In genomic region chr12:52087961-52088820, GRCh38 we compare ENCODE assay signal across 14 cellular contexts. TPM values are rescaled to one million over a fixed set of nuclear protein-coding genes. Genes with fewer than 3 reads are reported as not detected.
DNase-seq lines count a peak whose midpoint lies in the region; ATAC-seq, FAIRE-seq and TF ChIP-seq lines count a peak whose summit lies in the region.
"Had no signal": no experiment of that assay in that cellular context is flagged by ENCODE, and none has a peak within 500 bp of the region (broad histone marks: within the 10 kb centered on the region; RNA-seq: fewer than 3 reads in every experiment).

No MANE protein-coding gene starts in this region.

- WGBS in mesenchymal stem cell: 83% methylated on average over 19 of the region's 20 CpGs

- no peak overlapping the region for H4K91ac ChIP-seq in mesenchymal stem cell (ENCODE audit: low read length)

- no peak overlapping the region for H3K23ac ChIP-seq in mesenchymal stem cell (ENCODE audit: low read length in 2 of 2)

- H3K36me3 Mint-ChIP-seq in naive B cell: no peaks in the 10 kb centered on the region
- H3K36me3 Mint-ChIP-seq in activated naive CD4-positive, alpha-beta T cell treated with anti-CD3 and anti-CD28 coated beads, Interleukin-2, amount 50 U/mL, for 72 hours: no peaks in the 10 kb centered on the region

- H3K79me2 ChIP-seq in Karpas-422 (ENCODE audit: low read length): no peaks in the 10 kb centered on the region

- H2AFZ ChIP-seq in Karpas-422 (ENCODE audit: low read length) (no peak overlapping the region), mesenchymal stem cell (ENCODE audit: low read depth, low read length) (no peak overlapping the region)

- H3K4me2 ChIP-seq in Karpas-422 (ENCODE audit: low read depth, low read length, poor library complexity, severe bottlenecking): peak overlapping the region; percentile 32
- H3K4me2 ChIP-seq in mesenchymal stem cell (ENCODE audit: low read length, poor library complexity, severe bottlenecking): no peak overlapping the region

- peaks cover 26 to 47% (median 46%) of the 10 kb centered on the region in 3 donors for H3K27me3 Mint-ChIP-seq in naive B cell

- H3K27me3 ChIP-seq in Karpas-422 (ENCODE audit: low read length): no peaks in the 10 kb centered on the region
- peaks cover 33 to 77% of the 10 kb centered on the region in 2 experiments for H3K27me3 ChIP-seq in mesenchymal stem cell (ENCODE audit: control insufficient read depth in 1 of 2, insufficient read depth in 1 of 2, low read length in 2 of 2)

- no peak for TF ChIP-seq POLR2A in GM12891 (IDR thresholded peaks at IDR 0.05; ENCODE audit: low read depth, low read length)

- FAIRE-seq in GM12891 (lab: Jason Lieb, UNC): peak; percentile 74

- H3K9me3 ChIP-seq in Karpas-422 (ENCODE audit: low read length): no peaks in the 10 kb centered on the region
- H3K9me3 ChIP-seq in mesenchymal stem cell (ENCODE audit: control insufficient read depth, low read length): no peaks in the 10 kb centered on the region
- H3K9me3 ChIP-seq: mucosa of descending colon, SJCRH30 had no signal

- H2BK15ac ChIP-seq in mesenchymal stem cell (ENCODE audit: low read depth, poor library complexity, severe bottlenecking): no peak overlapping the region

- peak overlapping the region in 6 of 8 donors; percentile 2 to 80 (median 43) for H3K4me3 Mint-ChIP-seq in naive B cell
- H3K4me3 Mint-ChIP-seq: activated CD4-positive, alpha-beta T cell treated with anti-CD3 and anti-CD28 coated beads, Interleukin-2, amount 10 ng/mL, durations not matched to agents 24 days and 14 days; endodermal cell had no signal

- H2AK5ac ChIP-seq in mesenchymal stem cell (ENCODE audit: low read length, severe bottlenecking): no peak overlapping the region

- no peak overlapping the region for H3K18ac ChIP-seq in mesenchymal stem cell (ENCODE audit: low read depth in 1 of 2, low read length in 2 of 2)

- H3K4me3 ChIP-seq in Karpas-422 (ENCODE audit: low read length) (peak overlapping the region; percentile 24; the same call in 1 of the 2 replicates), mesenchymal stem cell (ENCODE audit: insufficient read depth in 1 of 2, low read depth in 1 of 2, low read length in 2 of 2) (no peak overlapping the region)
- H3K4me3 ChIP-seq: mucosa of descending colon, SJCRH30 had no signal

- H3K9me2 ChIP-seq in Karpas-422 (replicated peaks; ENCODE audit: insufficient read depth, low read length): no peaks in the 10 kb centered on the region

- H3K27ac ChIP-seq in Karpas-422 (ENCODE audit: low read length) (peak overlapping the region; percentile 60), mesenchymal stem cell (ENCODE audit: low read length, poor library complexity, severe bottlenecking) (no peak overlapping the region)
- H3K27ac ChIP-seq: HL-60, SJCRH30 had no signal

- H4K8ac ChIP-seq in mesenchymal stem cell (ENCODE audit: low read length): no peak overlapping the region

- H3K4ac ChIP-seq in mesenchymal stem cell (ENCODE audit: low read depth in 1 of 2, low read length in 2 of 2): no peak overlapping the region

- ATAC-seq in naive B cell (ENCODE audit: low read depth in 2 of 2): peak; percentile 86 to 94
- ATAC-seq in HG02870 (IDR thresholded peaks at IDR 0.05; ENCODE audit: unreplicated experiment): no peak
- ATAC-seq in activated naive CD4-positive, alpha-beta T cell treated with anti-CD3 and anti-CD28 coated beads, Interleukin-2, amount 50 U/mL, for 72 hours: no peak
- ATAC-seq: mucosa of descending colon had no signal

- H3K14ac ChIP-seq in mesenchymal stem cell (ENCODE audit: low read length in 2 of 2): no peak overlapping the region

- DNase-seq in GM12891 (ENCODE audit: insufficient read length, low spot score): no peak
- peak; percentile 68 for DNase-seq in GM20000 (ENCODE audit: low spot score)
- DNase-seq in Karpas-422: peak; percentile 79
- peak; percentile 59 for DNase-seq in naive B cell
- DNase-seq in mesenchymal stem cell: no peak
- DNase-seq in activated naive CD4-positive, alpha-beta T cell treated with anti-CD3 and anti-CD28 coated beads, Interleukin-2, amount 50 U/mL, for 72 hours (ENCODE audit: low spot score in 2 of 2): no peak
- DNase-seq: activated CD4-positive, alpha-beta T cell treated with anti-CD3 and anti-CD28 coated beads, Interleukin-2, amount 10 ng/mL, durations not matched to agents 24 days and 14 days; endodermal cell; mucosa of descending colon; NCI-H2081 treated with DMSO at 0.1 percent for 48 hours had no signal

- H3K27ac Mint-ChIP-seq in naive B cell: peak overlapping the region in 5 of 6 donors; percentile 16 to 95 (median 54)
- H3K27ac Mint-ChIP-seq in activated naive CD4-positive, alpha-beta T cell treated with anti-CD3 and anti-CD28 coated beads, Interleukin-2, amount 50 U/mL, for 72 hours: peak overlapping the region in 1 of 2 donors; percentile 40
- H3K27ac Mint-ChIP-seq: activated CD4-positive, alpha-beta T cell treated with anti-CD3 and anti-CD28 coated beads, Interleukin-2, amount 10 ng/mL, durations not matched to agents 24 days and 14 days; endodermal cell had no signal

- H3K9me3 Mint-ChIP-seq in naive B cell: no peaks in the 10 kb centered on the region
- H3K9me3 Mint-ChIP-seq in activated naive CD4-positive, alpha-beta T cell treated with anti-CD3 and anti-CD28 coated beads, Interleukin-2, amount 50 U/mL, for 72 hours: no peaks in the 10 kb centered on the region
- H3K9me3 Mint-ChIP-seq: activated CD4-positive, alpha-beta T cell treated with anti-CD3 and anti-CD28 coated beads, Interleukin-2, amount 10 ng/mL, durations not matched to agents 24 days and 14 days; endodermal cell had no signal

- no peak overlapping the region for H2BK5ac ChIP-seq in mesenchymal stem cell (ENCODE audit: low read depth, low read length, poor library complexity, severe bottlenecking)

- H3K36me3 ChIP-seq in Karpas-422 (ENCODE audit: insufficient read depth, low read length) (no peaks in the 10 kb centered on the region), mesenchymal stem cell (ENCODE audit: control insufficient read depth in 1 of 2, insufficient read depth in 2 of 2, low read depth in 1 of 2, low read length in 2 of 2) (no peaks in the 10 kb centered on the region)
- H3K36me3 ChIP-seq: SJCRH30 had no signal

- H3K79me1 ChIP-seq in mesenchymal stem cell (replicated peaks; ENCODE audit: low read length, poor library complexity, severe bottlenecking): no peaks in the 10 kb centered on the region

- peaks cover 33% of the 10 kb centered on the region for H3K4me1 ChIP-seq in Karpas-422 (ENCODE audit: low read length)
- H3K4me1 ChIP-seq in mesenchymal stem cell (ENCODE audit: control insufficient read depth, insufficient read depth, low read depth, low read length): no peaks in the 10 kb centered on the region

- H3K4me1 Mint-ChIP-seq in naive B cell: peaks cover 17 to 20% (median 17%) of the 10 kb centered on the region in 3 donors

- no peak overlapping the region for H2BK120ac ChIP-seq in mesenchymal stem cell (ENCODE audit: low read depth, low read length)

- peak overlapping the region; percentile 49 for H3K9ac ChIP-seq in Karpas-422 (ENCODE audit: low read length)
- no peak overlapping the region for H3K9ac ChIP-seq in mesenchymal stem cell (ENCODE audit: low read length)

- TF ChIP-seq CTCF in GM20000 (IDR thresholded peaks at IDR 0.05; ENCODE audit: extremely low read depth, missing control alignments): no peak

- no peaks in the 10 kb centered on the region for H4K20me1 ChIP-seq in Karpas-422 (ENCODE audit: insufficient read depth, low read depth, low read length)

- no peak overlapping the region for H2BK12ac ChIP-seq in mesenchymal stem cell (ENCODE audit: low read length in 2 of 2)

TF ChIP-seq in GM12891, 5 proteins besides CTCF, POLR2A, EP300 and RAD21:
- TF ChIP-seq TAF1 (IDR thresholded peaks at IDR 0.05; ENCODE audit: low read depth, low read length): no peak
- no peak for TF ChIP-seq PAX5 (IDR thresholded peaks at IDR 0.05; ENCODE audit: insufficient read depth, low read length, severe bottlenecking)
- no peak for TF ChIP-seq POU2F2 (IDR thresholded peaks at IDR 0.05; ENCODE audit: low read depth, low read length)
- TF ChIP-seq POLR2AphosphoS5 (IDR thresholded peaks at IDR 0.05; ENCODE audit: low read depth, low read length): no peak
- no peak for TF ChIP-seq SPI1 (IDR thresholded peaks at IDR 0.05; ENCODE audit: low read depth, low read length)

RNA-seq across cellular contexts. Expression of gene SMIM41, which starts 8.7 kb away (rescaled TPM):
- not detected for polyA plus RNA-seq in GM12891 (2012; ENCODE audit: low read depth, missing spikeins)
- total RNA-seq in Karpas-422 (2014; rRNA removed; shearing (Covaris generic); ENCODE audit: low replicate concordance): 0.75 TPM in 1 of 2 replicates, not detected in the other
- polyA plus RNA-seq in naive B cell (ENCODE audit: low read depth in 6 of 6): not detected
- 3.3 TPM for polyA plus RNA-seq in mesenchymal stem cell (2013, experiment 1 of 2)
- polyA plus RNA-seq in mesenchymal stem cell (2013, experiment 2 of 2): 3.5 TPM
- total RNA-seq in activated naive CD4-positive, alpha-beta T cell treated with anti-CD3 and anti-CD28 coated beads, Interleukin-2, amount 50 U/mL, for 72 hours: not detected
- total RNA-seq: Daoy, endodermal cell, SJCRH30 had no signal

RNA-seq across cellular contexts. Expression of gene ATG101, which starts 18.4 kb away (rescaled TPM):
- 34.1 TPM for polyA plus RNA-seq in GM12891 (2012; ENCODE audit: low read depth, missing spikeins)
- total RNA-seq in Karpas-422 (2014; rRNA removed; shearing (Covaris generic); ENCODE audit: low replicate concordance): 31.9 and 63.0 TPM in 2 replicates
- polyA plus RNA-seq in naive B cell (ENCODE audit: low read depth in 6 of 6): 10 to 100 TPM; 20.1 to 35.5 (median 24.4) TPM
- polyA plus RNA-seq in mesenchymal stem cell (2013, experiment 1 of 2): 38.1 TPM
- polyA plus RNA-seq in mesenchymal stem cell (2013, experiment 2 of 2): 37.4 TPM
- 10 to 100 TPM; 28.5 to 46.8 TPM for total RNA-seq in activated naive CD4-positive, alpha-beta T cell treated with anti-CD3 and anti-CD28 coated beads, Interleukin-2, amount 50 U/mL, for 72 hours

RNA-seq across cellular contexts. Expression of gene NR4A1, which starts 36.9 kb away (rescaled TPM):
- polyA plus RNA-seq in GM12891 (2012; ENCODE audit: low read depth, missing spikeins): 22.3 TPM
- 11.7 and 26.9 TPM in 2 replicates for total RNA-seq in Karpas-422 (2014; rRNA removed; shearing (Covaris generic); ENCODE audit: low replicate concordance)
- 10 to 100 TPM in 4 of 6 donors, 1 to 10 TPM in 2; 6.7 to 24.9 (median 12.6) TPM for polyA plus RNA-seq in naive B cell (ENCODE audit: low read depth in 6 of 6)
- polyA plus RNA-seq in mesenchymal stem cell (2013, experiment 1 of 2): 59.6 TPM
- polyA plus RNA-seq in mesenchymal stem cell (2013, experiment 2 of 2): 43.8 TPM
- 10 to 100 TPM; 29.8 to 76.0 TPM for total RNA-seq in activated naive CD4-positive, alpha-beta T cell treated with anti-CD3 and anti-CD28 coated beads, Interleukin-2, amount 50 U/mL, for 72 hours

Comparison
In these comparisons a context has a peak if more than half of its experiments do, and no peak if none do; other contexts are left out.
1. DNase-seq: peak in GM20000 (single experiment), Karpas-422 (single experiment) and naive B cell (single experiment); none in GM12891 (single experiment), mesenchymal stem cell (single experiment) and activated naive CD4-positive, alpha-beta T cell treated with anti-CD3 and anti-CD28 coated beads, Interleukin-2, amount 50 U/mL, for 72 hours (0 of 2).
2. ATAC-seq: peak in naive B cell (2 of 2); none in HG02870 (single experiment) and activated naive CD4-positive, alpha-beta T cell treated with anti-CD3 and anti-CD28 coated beads, Interleukin-2, amount 50 U/mL, for 72 hours (0 of 2).